21 cellular contexts compared by ENCODE assay signal in the genomic region with DNA sequence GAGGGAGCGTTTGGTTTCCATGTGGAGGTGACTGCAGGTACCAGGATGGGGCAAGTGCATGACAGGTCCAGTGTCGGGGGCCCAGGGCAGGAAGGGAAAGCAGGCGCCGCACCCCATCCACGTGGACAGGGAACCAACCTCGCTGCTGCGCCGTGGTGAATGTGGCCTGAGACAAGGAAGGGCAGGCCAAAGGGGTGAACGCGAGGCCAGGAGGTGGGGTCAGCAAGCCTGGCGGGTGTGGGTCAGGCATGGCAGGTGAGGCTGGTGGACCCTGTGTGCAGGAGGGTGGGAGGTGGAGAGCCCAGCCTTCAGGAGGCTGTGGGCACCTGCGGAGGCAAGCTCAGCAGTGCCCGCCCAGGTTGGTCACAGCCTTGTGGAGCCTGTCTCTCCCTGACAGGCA. TPM values are rescaled to one million over a fixed set of nuclear protein-coding genes. Genes with fewer than 3 reads are reported as not detected.
DNase-seq lines count a peak whose midpoint lies in the region; ATAC-seq, FAIRE-seq and TF ChIP-seq lines count a peak whose summit lies in the region.
"Had no signal": no experiment of that assay in that cellular context is flagged by ENCODE, and none has a peak within 500 bp of the region (broad histone marks: within the 10 kb centered on the region; RNA-seq: fewer than 3 reads in every experiment).

No MANE protein-coding gene starts in this region.

- H3K4me1 ChIP-seq in HepG2 (ENCODE audit: insufficient read depth, low read length) (peaks cover 30% of the 10 kb centered on the region), suprapubic skin (peaks cover 96% of the 10 kb centered on the region)

- FAIRE-seq in HepG2 (lab: Jason Lieb, UNC) = no peak
- FAIRE-seq: endometrium, GM12891 had no signal

- TF ChIP-seq RAD21 in HepG2 (CRISPR knock-in tag; IDR thresholded peaks at IDR 0.05) = no peak

- peaks cover 84% of the 10 kb centered on the region for H3K4me1 Mint-ChIP-seq in activated B cell treated with CpG ODN at 0.5 μM for 24 hours

- TF ChIP-seq EP300 in HepG2 (IDR thresholded peaks at IDR 0.05; ENCODE audit: low read depth in 2 of 2, low read length in 2 of 2) = no peak
- no peak for TF ChIP-seq EP300 in HepG2 (CRISPR knock-in tag; IDR thresholded peaks at IDR 0.05; ENCODE audit: borderline replicate concordance)
- TF ChIP-seq EP300 in suprapubic skin (IDR thresholded peaks at IDR 0.05) = no peak

- H3K9me3 Mint-ChIP-seq in activated B cell treated with CpG ODN at 0.5 μM for 24 hours = no peaks in the 10 kb centered on the region
- H3K9me3 Mint-ChIP-seq: IgD-negative memory B cell, immature natural killer cell had no signal

- no peaks in the 10 kb centered on the region for H3K9me3 ChIP-seq in HepG2 (ENCODE audit: low read length)
- H3K9me3 ChIP-seq in suprapubic skin = no peaks in the 10 kb centered on the region
- H3K9me3 ChIP-seq: colonic mucosa, SJCRH30 had no signal

- POLR2A ChIA-PET in activated B cell treated with CpG ODN at 0.5 μM for 24 hours (lab: Charles Lee) = interaction anchor here (0.6 to 4.1 kb wide), 6 partner anchors 9 to 41 kb away, joined by 3 to 15 read pairs (median 4); no protein-coding TSS in a partner anchor
- POLR2A ChIA-PET in HepG2 (lab: Yijun Ruan, JAX) = no interaction called here

- ATAC-seq in activated B cell treated with CpG ODN at 0.5 μM for 24 hours (ENCODE audit: low read depth) (no peak), HepG2 (no peak)

- peaks cover 2% of the 10 kb centered on the region for H3K36me3 Mint-ChIP-seq in activated B cell treated with CpG ODN at 0.5 μM for 24 hours (ENCODE audit: low read depth)
- H3K36me3 Mint-ChIP-seq: activated naive CD8-positive, alpha-beta T cell had no signal

- H3K36me3 ChIP-seq in HepG2 (replicated peaks in 1 of 2; ENCODE audit: control insufficient read depth in 1 of 2, insufficient read depth in 2 of 2, low read length in 2 of 2) = peaks cover 3 to 9% of the 10 kb centered on the region in 2 experiments; a peak in 2 of 5 replicates
- no peaks in the 10 kb centered on the region for H3K36me3 ChIP-seq in suprapubic skin
- H3K36me3 ChIP-seq: brain microvascular endothelial cell, colonic mucosa, SJCRH30 had no signal

- H3K4me3 ChIP-seq in HepG2 (replicated peaks in 1 of 3; ENCODE audit: insufficient read depth in 1 of 3, low read depth in 2 of 3, low read length in 3 of 3) (no peak overlapping the region), suprapubic skin (no peak overlapping the region)
- H3K4me3 ChIP-seq: colonic mucosa, lung, SJCRH30 had no signal

- no peak overlapping the region for H2AFZ ChIP-seq in HepG2 (ENCODE audit: low read length)

- TF ChIP-seq POLR2A in HepG2 (IDR thresholded peaks at IDR 0.05; ENCODE audit: insufficient read depth in 1 of 2, low read depth in 2 of 2, low read length in 2 of 2) (no peak), suprapubic skin (IDR thresholded peaks at IDR 0.05) (no peak)

- H4K20me1 ChIP-seq in HepG2 (ENCODE audit: insufficient read depth, low read length) = peaks cover 13% of the 10 kb centered on the region; the same call in 1 of the 2 replicates

- H3K4me2 ChIP-seq in HepG2 (ENCODE audit: low read depth, low read length) = no peak overlapping the region

- intact Hi-C loops in activated B cell treated with CpG ODN at 0.5 μM for 24 hours (cut with micrococcal nuclease) (no loop called here), HepG2 (cut with micrococcal nuclease; ENCODE audit: unreplicated experiment) (no loop called here)

- peak overlapping the region; percentile 92 for H3K27ac Mint-ChIP-seq in activated B cell treated with CpG ODN at 0.5 μM for 24 hours
- H3K27ac Mint-ChIP-seq: activated naive CD8-positive, alpha-beta T cell had no signal

- no peak overlapping the region for H3K4me3 Mint-ChIP-seq in activated B cell treated with CpG ODN at 0.5 μM for 24 hours
- H3K4me3 Mint-ChIP-seq: activated naive CD8-positive, alpha-beta T cell had no signal

- H3K9ac ChIP-seq in HepG2 (ENCODE audit: insufficient read depth, low read depth, low read length) = no peak overlapping the region

- in situ Hi-C loops in HepG2 (cut with HindIII; ENCODE audit: extremely low pct_ligation_motif_present, low pct_unique_long_range_greater_than_20kb) = no loop called here

- BruUV-seq in HepG2 (replicated peaks; lab: Mats Ljungman, UMichigan) = no TSS peak

- WGBS in HepG2 (ENCODE audit: low lambda C conversion rate) = 99% methylated on average over 13 of the region's 13 CpGs
- 86% methylated on average over 12 of the region's 13 CpGs for WGBS in suprapubic skin

- DNase-seq in HT-29 (ENCODE audit: low spot score) (peak; percentile 48), activated B cell treated with CpG ODN at 0.5 μM for 24 hours (no peak), HepG2 (ENCODE audit: low spot score) (no peak), suprapubic skin (ENCODE audit: low spot score in 2 of 2) (no peak), HUDEP-2 (lab: John Stamatoyannopoulos, UW; ENCODE audit: unreplicated experiment in 76 of 76) (no peak), SIG-M5 treated with dmso at 0.1 percent for 504 hours (lab: John Stamatoyannopoulos, UW; ENCODE audit: unreplicated experiment) (no peak), GF-D8 (lab: John Stamatoyannopoulos, UW) (no peak)
- DNase-seq: brain microvascular endothelial cell; immature natural killer cell; MM.1S; NCI-H1436 treated with DMSO at 0.1 percent for 48 hours; NCI-H748 treated with DMSO at 0.1 percent for 48 hours; stimulated activated CD8-positive, alpha-beta memory T cell treated with anti-CD3 and anti-CD28 coated beads, Interleukin-4, amount 100 ng/mL, for 48 hours; T-helper 2 cell had no signal

- H3K27ac ChIP-seq in HepG2 (ENCODE audit: extremely low read length, insufficient read depth, low read length) (no peak overlapping the region), suprapubic skin (peak overlapping the region; percentile 81)
- H3K27ac ChIP-seq: brain microvascular endothelial cell, SJCRH30 had no signal

- no peaks in the 10 kb centered on the region for H3K27me3 Mint-ChIP-seq in activated B cell treated with CpG ODN at 0.5 μM for 24 hours
- H3K27me3 Mint-ChIP-seq: activated naive CD8-positive, alpha-beta T cell had no signal

- H3K27me3 ChIP-seq in HepG2 (ENCODE audit: control insufficient read depth in 1 of 2, insufficient read depth in 2 of 2, low read length in 2 of 2) = no peaks in the 10 kb centered on the region
- H3K27me3 ChIP-seq in suprapubic skin = no peaks in the 10 kb centered on the region
- H3K27me3 ChIP-seq: brain microvascular endothelial cell, colonic mucosa, SJCRH30 had no signal

- CTCF ChIA-PET in activated B cell treated with CpG ODN at 0.5 μM for 24 hours (lab: Charles Lee) = no interaction called here
- CTCF ChIA-PET in HepG2 (lab: Yijun Ruan, JAX; ENCODE audit: low intra/inter-chr PET ratio, low total read pairs) = no interaction called here

- TF ChIP-seq CTCF in activated B cell treated with CpG ODN at 0.5 μM for 24 hours (IDR thresholded peaks at IDR 0.05) = no peak
- no peak for TF ChIP-seq CTCF in HepG2 (CRISPR knock-in tag; IDR thresholded peaks at IDR 0.05)
- no peak for TF ChIP-seq CTCF in suprapubic skin (IDR thresholded peaks at IDR 0.05)

- H3K79me2 ChIP-seq in HepG2 (ENCODE audit: insufficient read depth, low read length) = peaks cover 31% of the 10 kb centered on the region

RNA-seq across cellular contexts. Expression of a gene that starts 14.7 kb away (rescaled TPM):
- total RNA-seq in HT-29 (2014; rRNA removed; shearing (Covaris generic)) = 122 and 166 TPM in 2 replicates
- total RNA-seq in activated B cell treated with CpG ODN at 0.5 μM for 24 hours = 40.4 and 43.2 TPM in 2 replicates
- 7.0 and 16.9 TPM in 2 replicates for total RNA-seq in HepG2 (2016; rRNA removed; fragmentation: Illumina TruSeq; extraction: Trizol)
- total RNA-seq in HepG2 (2016; cell fraction: cytosol; rRNA removed; fragmentation: Illumina TruSeq; extraction: Trizol; ENCODE audit: low read depth) = 8.3 and 8.9 TPM in 2 replicates
- 6.0 and 17.5 TPM in 2 replicates for total RNA-seq in HepG2 (2016; cell fraction: insoluble cytoplasmic fraction; rRNA removed; fragmentation: Illumina TruSeq; extraction: Trizol)
- total RNA-seq in HepG2 (2016; cell fraction: membrane; rRNA removed; fragmentation: Illumina TruSeq; extraction: Trizol) = 10.1 and 13.2 TPM in 2 replicates
- total RNA-seq in HepG2 (2016; cell fraction: nucleus; rRNA removed; fragmentation: Illumina TruSeq; extraction: Trizol) = 24.2 and 26.2 TPM in 2 replicates
- polyA plus RNA-seq in HepG2 (2011; rRNA removed) = 34.5 and 38.6 TPM in 2 replicates
- 9.0 and 10.4 TPM in 2 replicates for polyA plus RNA-seq in HepG2 (2011; cell fraction: cytosol; rRNA removed)
- polyA plus RNA-seq in HepG2 (2011; cell fraction: nucleus; rRNA removed) = 190 and 200 TPM in 2 replicates
- polyA plus RNA-seq in HepG2 (2012) = 8.5 and 20.0 TPM in 2 replicates
- 8.6 and 9.1 TPM in 2 replicates for polyA plus RNA-seq in HepG2 (2016; cell fraction: cytosol; fragmentation: Illumina TruSeq; extraction: Trizol; ENCODE audit: low read depth)
- polyA plus RNA-seq in HepG2 (2016; cell fraction: insoluble cytoplasmic fraction; fragmentation: Illumina TruSeq; extraction: Trizol; ENCODE audit: low read depth) = 8.9 and 10.1 TPM in 2 replicates
- 12.6 and 15.4 TPM in 2 replicates for polyA plus RNA-seq in HepG2 (2016; cell fraction: membrane; fragmentation: Illumina TruSeq; extraction: Trizol; ENCODE audit: low read depth)
- polyA plus RNA-seq in HepG2 (2016; cell fraction: nucleus; fragmentation: Illumina TruSeq; extraction: Trizol; ENCODE audit: insufficient read depth, low read depth) = 68.6 and 68.9 TPM in 2 replicates
- 33.1 and 43.4 TPM in 2 replicates for polyA minus RNA-seq in HepG2 (2011; rRNA and poly(A)+ RNA removed; ENCODE audit: low replicate concordance)
- 8.4 and 8.5 TPM in 2 replicates for polyA minus RNA-seq in HepG2 (2011; cell fraction: cytosol; rRNA and poly(A)+ RNA removed)
- 60.7 and 63.2 TPM in 2 replicates for polyA minus RNA-seq in HepG2 (2011; cell fraction: nucleus; rRNA and poly(A)+ RNA removed)
- 100 to 1,000 TPM; 116 to 709 (median 162) TPM for total RNA-seq in suprapubic skin

RNA-seq across cellular contexts. Expression of a gene that starts 36.1 kb away (rescaled TPM):
- total RNA-seq in HT-29 (2014; rRNA removed; shearing (Covaris generic)) = 125 and 167 TPM in 2 replicates
- 326 and 340 TPM in 2 replicates for total RNA-seq in activated B cell treated with CpG ODN at 0.5 μM for 24 hours
- total RNA-seq in HepG2 (2016; rRNA removed; fragmentation: Illumina TruSeq; extraction: Trizol) = 122 and 133 TPM in 2 replicates
- 25.1 and 28.0 TPM in 2 replicates for total RNA-seq in HepG2 (2016; cell fraction: cytosol; rRNA removed; fragmentation: Illumina TruSeq; extraction: Trizol; ENCODE audit: low read depth)
- total RNA-seq in HepG2 (2016; cell fraction: insoluble cytoplasmic fraction; rRNA removed; fragmentation: Illumina TruSeq; extraction: Trizol) = 104 and 117 TPM in 2 replicates
- 56.9 and 59.3 TPM in 2 replicates for total RNA-seq in HepG2 (2016; cell fraction: membrane; rRNA removed; fragmentation: Illumina TruSeq; extraction: Trizol)
- 109 and 119 TPM in 2 replicates for total RNA-seq in HepG2 (2016; cell fraction: nucleus; rRNA removed; fragmentation: Illumina TruSeq; extraction: Trizol)
- polyA plus RNA-seq in HepG2 (2011; rRNA removed) = 73.9 and 76.3 TPM in 2 replicates
- polyA plus RNA-seq in HepG2 (2011; cell fraction: cytosol; rRNA removed) = 48.1 and 66.3 TPM in 2 replicates
- 210 and 221 TPM in 2 replicates for polyA plus RNA-seq in HepG2 (2011; cell fraction: nucleus; rRNA removed)
- polyA plus RNA-seq in HepG2 (2012) = 70.7 and 77.6 TPM in 2 replicates
- 11.6 and 13.4 TPM in 2 replicates for polyA plus RNA-seq in HepG2 (2016; cell fraction: cytosol; fragmentation: Illumina TruSeq; extraction: Trizol; ENCODE audit: low read depth)
- polyA plus RNA-seq in HepG2 (2016; cell fraction: insoluble cytoplasmic fraction; fragmentation: Illumina TruSeq; extraction: Trizol; ENCODE audit: low read depth) = 90.6 and 120 TPM in 2 replicates
- polyA plus RNA-seq in HepG2 (2016; cell fraction: membrane; fragmentation: Illumina TruSeq; extraction: Trizol; ENCODE audit: low read depth) = 40.3 and 41.9 TPM in 2 replicates
- 163 and 167 TPM in 2 replicates for polyA plus RNA-seq in HepG2 (2016; cell fraction: nucleus; fragmentation: Illumina TruSeq; extraction: Trizol; ENCODE audit: insufficient read depth, low read depth)
- polyA minus RNA-seq in HepG2 (2011; rRNA and poly(A)+ RNA removed; ENCODE audit: low replicate concordance) = 28.2 and 90.0 TPM in 2 replicates
- polyA minus RNA-seq in HepG2 (2011; cell fraction: cytosol; rRNA and poly(A)+ RNA removed) = 43.0 and 48.4 TPM in 2 replicates
- 99.5 and 109 TPM in 2 replicates for polyA minus RNA-seq in HepG2 (2011; cell fraction: nucleus; rRNA and poly(A)+ RNA removed)
- total RNA-seq in suprapubic skin = 100 to 1,000 TPM; 122 to 299 (median 196) TPM

RNA-seq across cellular contexts. Expression of a gene that starts 51.4 kb away (rescaled TPM):
- 99.9 and 119 TPM in 2 replicates for total RNA-seq in HT-29 (2014; rRNA removed; shearing (Covaris generic))
- 79.1 and 83.2 TPM in 2 replicates for total RNA-seq in activated B cell treated with CpG ODN at 0.5 μM for 24 hours
- 28.5 and 38.0 TPM in 2 replicates for total RNA-seq in HepG2 (2016; rRNA removed; fragmentation: Illumina TruSeq; extraction: Trizol)
- 51.3 and 56.9 TPM in 2 replicates for total RNA-seq in HepG2 (2016; cell fraction: cytosol; rRNA removed; fragmentation: Illumina TruSeq; extraction: Trizol; ENCODE audit: low read depth)
- total RNA-seq in HepG2 (2016; cell fraction: insoluble cytoplasmic fraction; rRNA removed; fragmentation: Illumina TruSeq; extraction: Trizol) = 23.8 and 37.4 TPM in 2 replicates
- total RNA-seq in HepG2 (2016; cell fraction: membrane; rRNA removed; fragmentation: Illumina TruSeq; extraction: Trizol) = 75.6 and 77.4 TPM in 2 replicates
- total RNA-seq in HepG2 (2016; cell fraction: nucleus; rRNA removed; fragmentation: Illumina TruSeq; extraction: Trizol) = 22.8 and 24.6 TPM in 2 replicates
- 25.6 and 30.1 TPM in 2 replicates for polyA plus RNA-seq in HepG2 (2011; rRNA removed)
- polyA plus RNA-seq in HepG2 (2011; cell fraction: cytosol; rRNA removed) = 24.2 and 29.8 TPM in 2 replicates
- 85.8 and 92.8 TPM in 2 replicates for polyA plus RNA-seq in HepG2 (2011; cell fraction: nucleus; rRNA removed)
- 14.3 and 23.5 TPM in 2 replicates for polyA plus RNA-seq in HepG2 (2012)
- polyA plus RNA-seq in HepG2 (2016; cell fraction: cytosol; fragmentation: Illumina TruSeq; extraction: Trizol; ENCODE audit: low read depth) = 52.0 and 56.1 TPM in 2 replicates
- 25.2 and 28.5 TPM in 2 replicates for polyA plus RNA-seq in HepG2 (2016; cell fraction: insoluble cytoplasmic fraction; fragmentation: Illumina TruSeq; extraction: Trizol; ENCODE audit: low read depth)
- polyA plus RNA-seq in HepG2 (2016; cell fraction: membrane; fragmentation: Illumina TruSeq; extraction: Trizol; ENCODE audit: low read depth) = 60.4 and 61.0 TPM in 2 replicates
- polyA plus RNA-seq in HepG2 (2016; cell fraction: nucleus; fragmentation: Illumina TruSeq; extraction: Trizol; ENCODE audit: insufficient read depth, low read depth) = 46.5 and 50.4 TPM in 2 replicates
- 10.0 and 18.7 TPM in 2 replicates for polyA minus RNA-seq in HepG2 (2011; rRNA and poly(A)+ RNA removed; ENCODE audit: low replicate concordance)
- 8.1 and 8.4 TPM in 2 replicates for polyA minus RNA-seq in HepG2 (2011; cell fraction: cytosol; rRNA and poly(A)+ RNA removed)
- 18.6 and 22.9 TPM in 2 replicates for polyA minus RNA-seq in HepG2 (2011; cell fraction: nucleus; rRNA and poly(A)+ RNA removed)
- 10 to 100 TPM; 21.8 to 36.0 (median 30.8) TPM for total RNA-seq in suprapubic skin
